In the genomic region with DNA sequence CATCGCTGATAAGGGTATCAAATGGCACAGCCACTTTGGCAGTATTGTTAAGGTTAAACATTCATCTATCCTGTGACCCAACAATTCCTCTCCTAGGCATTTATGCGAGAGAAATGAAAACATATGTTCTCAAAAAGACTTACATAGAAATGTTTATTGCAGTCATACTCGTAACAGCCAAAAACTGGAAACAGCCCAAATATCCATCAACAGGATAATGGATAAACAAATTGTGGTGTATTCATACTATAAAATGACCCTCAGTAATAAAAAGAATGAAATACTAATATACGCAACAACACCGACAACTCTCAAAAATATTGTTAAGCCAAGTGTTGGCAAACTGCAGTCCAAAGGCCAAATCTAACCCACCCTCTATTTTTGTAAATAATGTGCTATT, we compare ENCODE assay signal across 25 cellular contexts.
"Had no signal": no experiment of that assay in that cellular context is flagged by ENCODE, and none has a peak within 500 bp of the region (broad histone marks: within the 10 kb centered on the region; RNA-seq: fewer than 3 reads in every experiment).

No MANE protein-coding gene starts in this region.

- ATAC-seq: effector memory CD8-positive, alpha-beta T cell; foreskin keratinocyte; heart right ventricle; left lobe of liver; stimulated activated effector memory CD8-positive, alpha-beta T cell treated with anti-CD3 and anti-CD28 coated beads, Interleukin-12 subunit alpha, Interleukin-12 subunit beta, amount 100 ng/mL, for 72 hours; stimulated activated naive CD8-positive, alpha-beta T cell treated with anti-CD3 and anti-CD28 coated beads, Interleukin-15, Interleukin-2, amounts not matched to agents 100 U/mL and 50 U/mL, for 24 hours; upper lobe of right lung had no signal

- H3K4me1 ChIP-seq: foreskin keratinocyte, heart right ventricle, prostate gland, right atrium auricular region, tibial nerve, upper lobe of right lung, uterus had no signal

- H3K27ac Mint-ChIP-seq: effector memory CD8-positive, alpha-beta T cell; immature natural killer cell; memory B cell; naive B cell; nephron progenitor cell; stimulated activated effector memory CD8-positive, alpha-beta T cell treated with anti-CD3 and anti-CD28 coated beads, Interleukin-12 subunit alpha, Interleukin-12 subunit beta, amount 100 ng/mL, for 72 hours had no signal

- H3K27ac ChIP-seq: foreskin keratinocyte, heart right ventricle, prostate gland, right atrium auricular region, sigmoid colon, thoracic aorta, upper lobe of right lung, uterus had no signal

- H3K4me1 Mint-ChIP-seq: immature natural killer cell; memory B cell; naive B cell; stimulated activated effector memory CD8-positive, alpha-beta T cell treated with anti-CD3 and anti-CD28 coated beads, Interleukin-12 subunit alpha, Interleukin-12 subunit beta, amount 100 ng/mL, for 72 hours had no signal

- H3K9me3 Mint-ChIP-seq: effector memory CD8-positive, alpha-beta T cell; stimulated activated effector memory CD8-positive, alpha-beta T cell treated with anti-CD3 and anti-CD28 coated beads, Interleukin-12 subunit alpha, Interleukin-12 subunit beta, amount 100 ng/mL, for 72 hours had no signal

- H3K9me3 ChIP-seq: heart right ventricle, prostate gland, right atrium auricular region, sigmoid colon, thoracic aorta, tibial nerve, upper lobe of right lung, uterus had no signal

- H3K36me3 Mint-ChIP-seq: immature natural killer cell; memory B cell; naive B cell; stimulated activated effector memory CD8-positive, alpha-beta T cell treated with anti-CD3 and anti-CD28 coated beads, Interleukin-12 subunit alpha, Interleukin-12 subunit beta, amount 100 ng/mL, for 72 hours had no signal

- H3K36me3 ChIP-seq: heart right ventricle, prostate gland, right atrium auricular region, sigmoid colon, thoracic aorta, tibial nerve, upper lobe of right lung, uterus had no signal

- H3K27me3 ChIP-seq: foreskin keratinocyte, heart right ventricle, right atrium auricular region, sigmoid colon, tibial nerve, upper lobe of right lung, uterus had no signal

- H3K4me3 ChIP-seq: heart right ventricle, lung, prostate gland, right atrium auricular region, sigmoid colon, thoracic aorta, tibial nerve, upper lobe of right lung, uterus had no signal

- DNase-seq: cortex of kidney; effector memory CD8-positive, alpha-beta T cell; foreskin keratinocyte; glutamatergic neuron; heart right ventricle; hypothalamus; immature natural killer cell; naive B cell; nephron progenitor cell; nucleus accumbens; sigmoid colon; stimulated activated CD4-positive, alpha-beta T cell treated with anti-CD3 and anti-CD28 coated beads, Interleukin-2, amount 100 ng/mL, for 24 hours; stimulated activated CD4-positive, alpha-beta T cell treated with anti-CD3 and anti-CD28 coated beads, Interleukin-4, amount 100 ng/mL, for 24 hours; stimulated activated naive CD8-positive, alpha-beta T cell treated with anti-CD3 and anti-CD28 coated beads, Interleukin-15, Interleukin-2, amounts not matched to agents 100 U/mL and 50 U/mL, for 24 hours; substantia nigra; upper lobe of right lung; uterus had no signal

- H3K4me3 Mint-ChIP-seq: effector memory CD8-positive, alpha-beta T cell; immature natural killer cell; memory B cell; naive B cell; nephron progenitor cell; stimulated activated effector memory CD8-positive, alpha-beta T cell treated with anti-CD3 and anti-CD28 coated beads, Interleukin-12 subunit alpha, Interleukin-12 subunit beta, amount 100 ng/mL, for 72 hours had no signal
